ENCODE assay signal across 8 cellular contexts in the genomic region with DNA sequence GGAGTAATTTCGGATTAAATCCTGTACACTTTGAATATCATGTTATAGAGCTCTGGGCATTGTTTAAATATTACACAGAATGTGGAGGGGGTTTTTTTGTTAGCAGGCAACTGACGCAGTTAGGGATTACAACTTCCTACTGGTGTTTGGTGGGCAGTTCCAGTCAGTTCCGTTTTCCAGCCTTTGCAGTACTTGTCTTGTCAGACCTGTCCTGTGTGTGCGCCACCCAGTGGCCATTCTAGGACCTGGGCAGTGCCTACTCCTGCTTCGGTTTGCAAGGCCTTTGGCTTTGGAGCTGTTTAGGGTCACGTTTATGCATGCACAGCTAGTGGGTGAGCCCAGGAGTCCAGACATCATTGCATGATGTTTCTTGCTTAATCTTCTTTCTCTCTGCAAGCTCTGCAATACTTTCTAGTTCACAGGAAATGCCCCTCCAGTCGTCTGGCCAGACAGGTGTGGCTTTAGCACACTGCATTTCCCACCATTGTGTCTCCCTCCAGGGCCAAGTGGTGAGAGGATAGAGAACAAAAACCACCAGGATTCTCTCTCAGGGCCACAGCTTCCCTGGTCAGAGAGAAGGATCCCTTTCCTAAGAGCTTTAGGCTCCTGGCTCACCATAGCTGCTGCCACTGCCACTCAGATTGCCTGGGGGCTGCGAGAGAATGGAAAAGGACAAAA.
A peak's percentile ranks its signal among the peaks of the same experiment; 100 is the strongest.
DNase-seq lines count a peak whose midpoint lies in the region; ATAC-seq and TF ChIP-seq lines count a peak whose summit lies in the region.

No MANE protein-coding gene starts in this region.

- DNase-seq in AG08396 (ENCODE audit: low spot score) (peak; percentile 71), NCI-H446 (lab: John Stamatoyannopoulos, UW) (peak; percentile 61 to 88), choroid plexus epithelial cell (ENCODE audit: low read depth) (peak; percentile 95), right lobe of liver (peak; percentile 87 to 91 (median 90))
- DNase-seq in activated CD4-positive, alpha-beta T cell treated with anti-CD3 and anti-CD28 coated beads for 24 hours (ENCODE audit: low read depth in 2 of 2), result peak; percentile 71 to 78
- peak; percentile 64 to 79 for DNase-seq in stimulated activated CD4-positive, alpha-beta T cell treated with anti-CD3 and anti-CD28 coated beads, Interleukin-4, amount 100 ng/mL, for 48 hours (ENCODE audit: low read depth in 2 of 2)

- no peaks in the 10 kb centered on the region for H3K36me3 ChIP-seq in right lobe of liver

- ATAC-seq in GM18873 (IDR thresholded peaks at IDR 0.05; ENCODE audit: low FRiP score, unreplicated experiment) (peak; percentile 67), HG03135 (IDR thresholded peaks at IDR 0.05; ENCODE audit: unreplicated experiment) (peak; percentile 76), right lobe of liver (peak; percentile 94 to 97 (median 96))

- TF ChIP-seq POLR2A in right lobe of liver (IDR thresholded peaks at IDR 0.05), result no peak

- H3K27ac ChIP-seq in right lobe of liver, result no peak overlapping the region

- intact Hi-C loops in right lobe of liver (cut with DNase I), result loop anchor here in 1 of 2 donors (5.0 kb wide), 1 partner anchor 263 kb away; no protein-coding TSS in a partner anchor

- 25% methylated on average over 8 of the region's 8 CpGs for WGBS in right lobe of liver (ENCODE audit: insufficient coverage, low coverage, low lambda C conversion rate, missing lambda C conversion rate)

- H3K9me3 ChIP-seq in right lobe of liver, result no peaks in the 10 kb centered on the region

- TF ChIP-seq CTCF in choroid plexus epithelial cell (conservative IDR thresholded peaks at IDR 0.05; ENCODE audit: low read depth, low read length), result peak; percentile 97
- peak; percentile 58 to 89 (median 88) for TF ChIP-seq CTCF in right lobe of liver (IDR thresholded peaks at IDR 0.05)

- no peak overlapping the region for H3K4me3 ChIP-seq in choroid plexus epithelial cell (ENCODE audit: low read depth, low read length)
- no peak overlapping the region for H3K4me3 ChIP-seq in right lobe of liver

- H3K27me3 ChIP-seq in right lobe of liver, result no peaks in the 10 kb centered on the region

- H3K4me1 ChIP-seq in right lobe of liver, result no peaks in the 10 kb centered on the region
